Comparison of ENCODE assay signal across 9 cellular contexts in genomic region chr7:92131764-92132330, GRCh38.
DNase-seq lines count a peak whose midpoint lies in the region; ATAC-seq and TF ChIP-seq lines count a peak whose summit lies in the region.
"Had no signal": no experiment of that assay in that cellular context is flagged by ENCODE, and none has a peak within 500 bp of the region (broad histone marks: within the 10 kb centered on the region; RNA-seq: fewer than 3 reads in every experiment).

No MANE protein-coding gene starts in this region.

- no peak overlapping the region for H3K27ac Mint-ChIP-seq in dendritic cell treated with granulocyte-macrophage colony-stimulating factor and Interleukin-4, amounts not matched to agents 40 ng/mL and 50 ng/mL, for 4 days
- H3K27ac Mint-ChIP-seq in nephron progenitor cell = peak overlapping the region; percentile 29

- peaks cover 35% of the 10 kb centered on the region for H3K4me1 Mint-ChIP-seq in dendritic cell treated with granulocyte-macrophage colony-stimulating factor and Interleukin-4, amounts not matched to agents 40 ng/mL and 50 ng/mL, for 4 days (ENCODE audit: low read depth)
- H3K4me1 Mint-ChIP-seq in nephron progenitor cell = peaks cover 48% of the 10 kb centered on the region

- TF ChIP-seq CTCF in GM12865 (IDR thresholded peaks at IDR 0.05; ENCODE audit: insufficient read depth, low read depth, low read length, missing control alignments) (no peak), nephron progenitor cell (IDR thresholded peaks at IDR 0.05) (no peak)

- ATAC-seq in HG03097 (IDR thresholded peaks at IDR 0.05; ENCODE audit: low FRiP score, unreplicated experiment) (no peak), GM21360 (IDR thresholded peaks at IDR 0.05; ENCODE audit: unreplicated experiment) (no peak)

- no peaks in the 10 kb centered on the region for H3K9me3 Mint-ChIP-seq in dendritic cell treated with granulocyte-macrophage colony-stimulating factor and Interleukin-4, amounts not matched to agents 40 ng/mL and 50 ng/mL, for 4 days
- peaks cover 2% of the 10 kb centered on the region for H3K9me3 Mint-ChIP-seq in nephron progenitor cell

- peaks cover 4% of the 10 kb centered on the region for H3K27me3 Mint-ChIP-seq in dendritic cell treated with granulocyte-macrophage colony-stimulating factor and Interleukin-4, amounts not matched to agents 40 ng/mL and 50 ng/mL, for 4 days
- no peaks in the 10 kb centered on the region for H3K27me3 Mint-ChIP-seq in nephron progenitor cell (ENCODE audit: low read depth, poor library complexity)

- H3K4me3 ChIP-seq in GM12865 (ENCODE audit: low read depth, low read length) = peak overlapping the region; percentile 90
- H3K4me3 ChIP-seq: SJSA1 had no signal

- DNase-seq in GM12865 (ENCODE audit: low read depth) (peak; percentile 14), NOMO-1 (lab: John Stamatoyannopoulos, UW; ENCODE audit: unreplicated experiment in 2 of 2) (peak; percentile 48 to 67), nephron progenitor cell (no peak), NK-92 (lab: John Stamatoyannopoulos, UW; ENCODE audit: unreplicated experiment) (no peak), NCI-H510A treated with DMSO at 0.1 percent for 48 hours (lab: John Stamatoyannopoulos, UW) (no peak)

- H3K36me3 Mint-ChIP-seq in dendritic cell treated with granulocyte-macrophage colony-stimulating factor and Interleukin-4, amounts not matched to agents 40 ng/mL and 50 ng/mL, for 4 days (ENCODE audit: low read depth) = peaks cover 57% of the 10 kb centered on the region
- H3K36me3 Mint-ChIP-seq in nephron progenitor cell (ENCODE audit: low read depth) = peaks cover 38% of the 10 kb centered on the region

- intact Hi-C loops in dendritic cell treated with granulocyte-macrophage colony-stimulating factor and Interleukin-4, amounts not matched to agents 40 ng/mL and 50 ng/mL, for 4 days (cut with micrococcal nuclease) = no loop called here

- peak overlapping the region; percentile 23 for H3K4me3 Mint-ChIP-seq in dendritic cell treated with granulocyte-macrophage colony-stimulating factor and Interleukin-4, amounts not matched to agents 40 ng/mL and 50 ng/mL, for 4 days
- peak overlapping the region; percentile 92 for H3K4me3 Mint-ChIP-seq in nephron progenitor cell

Comparison
In these comparisons a context has a peak if more than half of its experiments do, and no peak if none do; other contexts are left out.
1. DNase-seq: peak in GM12865 (single experiment) and NOMO-1 (2 of 2); none in nephron progenitor cell (single experiment), NK-92 (single experiment) and NCI-H510A treated with DMSO at 0.1 percent for 48 hours (single experiment).